18 cellular contexts compared by ENCODE assay signal in the genomic region with DNA sequence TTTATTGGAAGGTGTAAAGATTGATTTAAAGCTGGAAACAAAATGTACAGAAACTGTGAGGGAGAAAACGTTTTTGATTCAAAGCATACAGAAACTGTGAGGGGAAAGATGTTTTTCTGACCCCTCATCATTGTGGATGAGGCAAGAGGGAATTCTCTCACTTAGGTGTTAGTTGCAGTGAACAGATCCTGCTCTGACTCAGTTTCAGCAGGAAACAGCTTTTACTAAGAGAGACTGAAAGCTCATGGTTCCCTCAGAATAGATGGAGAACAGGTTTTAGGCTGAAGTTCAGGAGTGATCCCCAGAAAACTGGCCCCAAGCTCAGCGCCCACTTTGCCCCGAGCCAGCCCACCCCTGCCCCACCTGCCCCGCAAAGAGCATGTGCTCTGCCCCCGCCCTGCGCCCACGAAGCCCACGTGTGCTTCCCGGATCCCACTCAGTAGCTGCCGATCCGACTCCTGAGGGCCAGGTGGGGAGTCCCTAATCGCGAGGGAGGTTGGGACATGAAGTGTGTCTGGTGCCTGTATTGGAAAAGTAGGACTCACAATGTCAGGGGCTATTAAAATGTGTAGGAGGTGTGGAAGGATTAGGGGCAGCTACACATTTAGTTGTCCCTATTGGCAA. TPM values are rescaled to one million over a fixed set of nuclear protein-coding genes. Genes with fewer than 3 reads are reported as not detected.
"Had no signal": no experiment of that assay in that cellular context is flagged by ENCODE, and none has a peak within 500 bp of the region (broad histone marks: within the 10 kb centered on the region; RNA-seq: fewer than 3 reads in every experiment).

No MANE protein-coding gene starts in this region.

- H3K4me2 ChIP-seq: smooth muscle cell had no signal

- H3K27me3 ChIP-seq: colonic mucosa, esophagus squamous epithelium, right atrium auricular region had no signal

- DNase-seq: activated CD4-positive, alpha-beta T cell treated with anti-CD3 and anti-CD28 coated beads, Interleukin-2, amount 50 U/mL, for 4 hours; activated effector memory CD4-positive, alpha-beta T cell treated with anti-CD3 and anti-CD28 coated beads, Interleukin-2, amount 50 U/mL, for 16 hours; activated T-cell treated with anti-CD3 and anti-CD28 coated beads, Interleukin-2, amount 50 U/mL, for 4 hours; amniotic stem cell; central memory CD4-positive, alpha-beta T cell; colonic mucosa; esophagus squamous epithelium; kidney glomerular epithelial cell; left ventricle myocardium superior; nucleus accumbens had no signal

- H3K27ac ChIP-seq: colonic mucosa, esophagus squamous epithelium, right atrium auricular region, thoracic aorta had no signal

- H3K4me3 ChIP-seq: colonic mucosa, esophagus squamous epithelium, right atrium auricular region, smooth muscle cell, thoracic aorta had no signal

- H3K27me3 Mint-ChIP-seq: progenitor cell of endocrine pancreas had no signal

- H3K36me3 Mint-ChIP-seq: activated naive CD4-positive, alpha-beta T cell treated with anti-CD3 and anti-CD28 coated beads, Interleukin-2, amount 50 U/mL, for 72 hours had no signal

- ATAC-seq: activated CD4-positive, CD25-positive, alpha-beta regulatory T cell treated with anti-CD3 and anti-CD28 coated beads, Interleukin-2, amount 50 U/mL, for 24 hours; activated T-cell treated with anti-CD3 and anti-CD28 coated beads, Interleukin-2, amount 50 U/mL, for 4 hours; left ventricle myocardium superior had no signal

- H3K27ac Mint-ChIP-seq: activated naive CD4-positive, alpha-beta T cell treated with anti-CD3 and anti-CD28 coated beads, Interleukin-2, amount 50 U/mL, for 72 hours; nephron; progenitor cell of endocrine pancreas; T-helper 2 cell treated with Interferon-gamma antibody and Interleukin-4, amounts not matched to agents 5 μg/mL and 100 μg/mL, for 36 hours had no signal

- H3K4me3 Mint-ChIP-seq: activated T-cell treated with anti-CD3 and anti-CD28 coated beads, Interleukin-2, amount 50 U/mL, for 4 hours; nephron; T-helper 2 cell treated with Interferon-gamma antibody and Interleukin-4, amounts not matched to agents 5 μg/mL and 100 μg/mL, for 36 hours had no signal

- H3K36me3 ChIP-seq: colonic mucosa, esophagus squamous epithelium, right atrium auricular region, thoracic aorta had no signal

- H3K9me3 ChIP-seq: colonic mucosa, esophagus squamous epithelium, right atrium auricular region, thoracic aorta had no signal

- H3K9me3 Mint-ChIP-seq: activated naive CD4-positive, alpha-beta T cell treated with anti-CD3 and anti-CD28 coated beads, Interleukin-2, amount 50 U/mL, for 72 hours; activated T-cell treated with anti-CD3 and anti-CD28 coated beads, Interleukin-2, amount 50 U/mL, for 4 hours; T-helper 2 cell treated with Interferon-gamma antibody and Interleukin-4, amounts not matched to agents 5 μg/mL and 100 μg/mL, for 36 hours had no signal

- H3K4me1 ChIP-seq: colonic mucosa had no signal

RNA-seq across cellular contexts. Expression of gene IRF4, which starts 58.1 kb away (rescaled TPM):
- total RNA-seq: progenitor cell of endocrine pancreas had no signal
- polyA plus RNA-seq: smooth muscle cell had no signal
